8 cellular contexts compared by ENCODE assay signal in genomic region chr4:7719354-7720174, GRCh38.
DNase-seq lines count a peak whose midpoint lies in the region; ATAC-seq and TF ChIP-seq lines count a peak whose summit lies in the region.

No MANE protein-coding gene starts in this region.

- no peak overlapping the region for H3K9ac ChIP-seq in neural progenitor cell

- no peak for TF ChIP-seq POLR2A in suprapubic skin (IDR thresholded peaks at IDR 0.05)

- peaks cover 10% of the 10 kb centered on the region for H3K4me1 ChIP-seq in neural progenitor cell
- H3K4me1 ChIP-seq in suprapubic skin: peaks cover 3% of the 10 kb centered on the region

- no peak overlapping the region for H2AFZ ChIP-seq in neural progenitor cell (replicated peaks)

- no peak for ATAC-seq in HG03521 (IDR thresholded peaks at IDR 0.05; ENCODE audit: unreplicated experiment)

- peak; percentile 77 for TF ChIP-seq CTCF in epithelial cell of proximal tubule (conservative IDR thresholded peaks at IDR 0.05; ENCODE audit: low read depth, low read length)
- TF ChIP-seq CTCF in neural progenitor cell (IDR thresholded peaks at IDR 0.05): peak; percentile 86
- peak; percentile 54 to 82 for TF ChIP-seq CTCF in suprapubic skin (IDR thresholded peaks at IDR 0.05)

- no peak overlapping the region for H3K4me3 ChIP-seq in epithelial cell of proximal tubule (ENCODE audit: low read depth, low read length)
- H3K4me3 ChIP-seq in neural progenitor cell: no peak overlapping the region
- H3K4me3 ChIP-seq in suprapubic skin: no peak overlapping the region

- peaks cover 4% of the 10 kb centered on the region for H3K36me3 Mint-ChIP-seq in neural progenitor cell

- H3K9me3 ChIP-seq in neural progenitor cell (ENCODE audit: low read depth): no peaks in the 10 kb centered on the region
- no peaks in the 10 kb centered on the region for H3K9me3 ChIP-seq in suprapubic skin

- H3K79me2 ChIP-seq in neural progenitor cell (ENCODE audit: low read depth): no peaks in the 10 kb centered on the region

- H3K4me2 ChIP-seq in neural progenitor cell: no peak overlapping the region

- TF ChIP-seq EP300 in suprapubic skin (IDR thresholded peaks at IDR 0.05): no peak

- no peak overlapping the region for H3K4me3 Mint-ChIP-seq in neural progenitor cell

- DNase-seq in NCI-H748 (lab: John Stamatoyannopoulos, UW; ENCODE audit: unreplicated experiment): peak; percentile 43
- DNase-seq in NCI-H748 treated with DMSO at 0.1 percent for 48 hours (lab: John Stamatoyannopoulos, UW): no peak
- peak; percentile 7 for DNase-seq in NCI-H774 (lab: John Stamatoyannopoulos, UW)
- peak; percentile 54 for DNase-seq in activated T-cell treated with anti-CD3 and anti-CD28 coated beads for 24 hours (ENCODE audit: low read depth)
- DNase-seq in epithelial cell of proximal tubule (ENCODE audit: low read depth): no peak
- DNase-seq in neural progenitor cell (ENCODE audit: low spot score): peak; percentile 87
- no peak for DNase-seq in suprapubic skin (ENCODE audit: low spot score in 2 of 2)

- H3K36me3 ChIP-seq in neural progenitor cell (no peaks in the 10 kb centered on the region), suprapubic skin (no peaks in the 10 kb centered on the region)

- H3K27ac Mint-ChIP-seq in neural progenitor cell: peak overlapping the region; percentile 32

- H3K27ac ChIP-seq in neural progenitor cell: no peak overlapping the region
- H3K27ac ChIP-seq in suprapubic skin: no peak overlapping the region

- H3K27me3 ChIP-seq in neural progenitor cell (peaks cover 42% of the 10 kb centered on the region), suprapubic skin (no peaks in the 10 kb centered on the region)

- no peaks in the 10 kb centered on the region for H4K20me1 ChIP-seq in neural progenitor cell (ENCODE audit: low read depth)

- peaks cover 21% of the 10 kb centered on the region for H3K4me1 Mint-ChIP-seq in neural progenitor cell

- WGBS in suprapubic skin: 30% methylated on average over 22 of the region's 33 CpGs

- H3F3A ChIP-seq in neural progenitor cell (ENCODE audit: low read depth): no peaks in the 10 kb centered on the region

- H3K9me3 Mint-ChIP-seq in neural progenitor cell: peaks cover 4% of the 10 kb centered on the region

- peaks cover 12% of the 10 kb centered on the region for H3K27me3 Mint-ChIP-seq in neural progenitor cell (ENCODE audit: insufficient read depth, low read depth)

Comparison
In these comparisons a context has a peak if more than half of its experiments do, and no peak if none do; other contexts are left out.
1. DNase-seq: peak in NCI-H748 (single experiment), NCI-H774 (single experiment), activated T-cell treated with anti-CD3 and anti-CD28 coated beads for 24 hours (single experiment) and neural progenitor cell (single experiment); none in NCI-H748 treated with DMSO at 0.1 percent for 48 hours (single experiment), epithelial cell of proximal tubule (single experiment) and suprapubic skin (0 of 2).
2. Peak in every context shown above with its lines, with median percentiles within 50 percentile points of each other: CTCF ChIP-seq.